16 cellular contexts compared by ENCODE assay signal in the genomic region with DNA sequence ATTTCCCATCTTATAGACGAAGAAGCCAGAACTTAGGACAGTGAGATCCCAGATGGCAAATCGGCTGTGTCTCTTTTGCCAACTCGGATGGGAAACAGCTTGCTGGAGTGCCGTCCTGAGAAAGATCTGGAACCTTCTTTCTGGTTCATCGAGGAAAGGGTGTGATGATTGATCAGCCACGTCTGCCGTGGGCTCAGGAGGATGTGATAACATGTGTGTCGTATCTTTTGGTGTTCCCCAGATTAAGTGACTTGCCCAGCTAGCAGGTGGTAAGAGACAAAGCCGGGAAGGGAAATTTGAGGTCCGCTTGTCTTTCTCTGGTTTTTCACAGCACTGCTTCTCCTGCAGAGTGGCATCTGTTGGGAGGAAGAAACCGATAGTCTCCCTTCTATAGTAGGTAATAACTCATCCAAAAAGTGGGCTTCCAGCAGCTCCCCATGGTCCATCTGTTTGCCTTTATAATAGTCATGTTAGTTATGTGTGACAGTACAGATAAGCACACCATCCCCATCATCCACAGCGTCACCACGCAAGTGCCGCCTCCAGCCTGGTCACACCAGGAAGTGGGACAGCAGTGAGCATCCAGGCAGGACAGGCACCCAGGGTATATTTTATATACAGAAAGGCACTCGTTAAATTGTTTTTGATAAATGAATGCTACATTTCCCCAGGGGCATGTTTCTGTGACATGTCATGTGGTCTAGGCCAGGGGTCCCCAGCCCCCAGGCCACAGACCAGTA.
DNase-seq lines count a peak whose midpoint lies in the region; ATAC-seq and TF ChIP-seq lines count a peak whose summit lies in the region.
"Had no signal": no experiment of that assay in that cellular context is flagged by ENCODE, and none has a peak within 500 bp of the region (broad histone marks: within the 10 kb centered on the region; RNA-seq: fewer than 3 reads in every experiment).

No MANE protein-coding gene starts in this region.

- H3K27me3 Mint-ChIP-seq in glutamatergic neuron (ENCODE audit: unreplicated experiment), result peaks cover 27% of the 10 kb centered on the region

- peak overlapping the region; percentile 89 for H3K27ac ChIP-seq in VCaP
- H3K27ac ChIP-seq in temporal lobe (ENCODE audit: low read depth, low read length), result peak overlapping the region; percentile 100
- H3K27ac ChIP-seq: SK-N-MC had no signal

- peaks cover 28% of the 10 kb centered on the region for H3K4me1 Mint-ChIP-seq in glutamatergic neuron (ENCODE audit: low read depth, unreplicated experiment)

- peaks cover 22% of the 10 kb centered on the region for H3K9me3 Mint-ChIP-seq in glutamatergic neuron (ENCODE audit: unreplicated experiment)

- TF ChIP-seq CTCF in VCaP (conservative IDR thresholded peaks at IDR 0.05), result no peak
- TF ChIP-seq CTCF in glutamatergic neuron (IDR thresholded peaks at IDR 0.05; ENCODE audit: partially characterized antibody, unreplicated experiment), result no peak

- ATAC-seq in HG02885 (IDR thresholded peaks at IDR 0.05; ENCODE audit: poor library complexity, unreplicated experiment), result no peak
- ATAC-seq: GM12878, Panc1, Right ventricle myocardium inferior had no signal

- peak; percentile 79 for DNase-seq in DMS 273 treated with DMSO at 0.1 percent for 48 hours (lab: John Stamatoyannopoulos, UW)
- no peak for DNase-seq in glutamatergic neuron
- DNase-seq in GF-D8 (lab: John Stamatoyannopoulos, UW), result no peak
- no peak for DNase-seq in stimulated activated CD4-positive, alpha-beta T cell treated with anti-CD3 and anti-CD28 coated beads, Interleukin-1b, Interleukin-23, amount 100 ng/mL, for 48 hours
- DNase-seq: BE2C, Karpas-422, NCI-H1417, NCI-H2107, NCI-H748 treated with DMSO at 0.1 percent for 48 hours had no signal

- no peak overlapping the region for H3K4me3 Mint-ChIP-seq in glutamatergic neuron (ENCODE audit: unreplicated experiment)

- peak overlapping the region; percentile 23 for H3K27ac Mint-ChIP-seq in glutamatergic neuron (ENCODE audit: unreplicated experiment)

- peaks cover 21% of the 10 kb centered on the region for H3K36me3 Mint-ChIP-seq in glutamatergic neuron (ENCODE audit: unreplicated experiment)
